In the genomic region with DNA sequence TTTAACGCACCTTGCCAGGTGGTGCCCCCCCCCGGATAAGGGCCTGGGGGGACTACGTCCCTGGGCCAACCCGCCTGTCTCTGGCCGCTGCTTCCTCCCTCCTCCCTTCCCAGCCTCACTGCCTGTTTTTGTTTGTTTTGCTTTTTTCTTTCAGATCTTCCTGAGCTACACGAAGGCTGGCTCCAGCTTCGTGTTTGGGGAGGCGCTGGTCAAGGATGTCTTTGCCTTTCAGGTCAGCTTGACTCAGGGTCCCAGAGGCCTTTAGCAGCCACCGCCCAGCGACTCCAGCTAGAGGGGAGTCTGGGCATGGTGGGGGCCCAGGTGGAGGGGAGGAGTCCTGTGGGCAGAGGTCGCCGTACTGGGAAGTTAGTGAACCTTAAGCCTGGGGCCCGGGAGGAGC, we compare ENCODE assay signal across 25 cellular contexts. TPM values are rescaled to one million over a fixed set of nuclear protein-coding genes. Genes with fewer than 3 reads are reported as not detected.
DNase-seq lines count a peak whose midpoint lies in the region; ATAC-seq, FAIRE-seq and TF ChIP-seq lines count a peak whose summit lies in the region.
"Had no signal": no experiment of that assay in that cellular context is flagged by ENCODE, and none has a peak within 500 bp of the region (broad histone marks: within the 10 kb centered on the region; RNA-seq: fewer than 3 reads in every experiment).

No MANE protein-coding gene starts in this region.

- WGBS in K562 (ENCODE audit: insufficient coverage, low coverage, missing lambda C conversion rate): 45% methylated on average over 12 of the region's 13 CpGs
- 52% methylated on average over 13 of the region's 13 CpGs for WGBS in prostate gland

- no peaks in the 10 kb centered on the region for H4K20me1 ChIP-seq in BLaER1
- no peaks in the 10 kb centered on the region for H4K20me1 ChIP-seq in K562 (replicated peaks; ENCODE audit: control insufficient read depth, insufficient read depth, low read length)
- H4K20me1 ChIP-seq in osteoblast (ENCODE audit: insufficient read depth, low read length): no peaks in the 10 kb centered on the region

- FAIRE-seq in K562 (lab: Jason Lieb, UNC) (no peak), H54 (lab: Jason Lieb, UNC) (no peak)

- H3K79me2 ChIP-seq in K562 (ENCODE audit: control insufficient read depth, insufficient read depth, low read length) (no peaks in the 10 kb centered on the region), osteoblast (ENCODE audit: insufficient read depth, low read length) (no peaks in the 10 kb centered on the region)

- TF ChIP-seq EP300 in K562 (IDR thresholded peaks at IDR 0.05; ENCODE audit: low read length): no peak

- peaks cover 2% of the 10 kb centered on the region for H3K9me1 ChIP-seq in K562 (ENCODE audit: control insufficient read depth, insufficient read depth, low read length)

- peaks cover 40% of the 10 kb centered on the region for H3K4me1 ChIP-seq in BLaER1
- H3K4me1 ChIP-seq in HEK293 (ENCODE audit: control insufficient read depth, insufficient read depth, low read length): peaks cover 8% of the 10 kb centered on the region
- peaks cover 22 to 27% of the 10 kb centered on the region in 2 experiments; a peak in 4 of 5 replicates for H3K4me1 ChIP-seq in K562 (replicated peaks in 1 of 2; ENCODE audit: control insufficient read depth in 2 of 2, insufficient read depth in 2 of 2, low read length in 2 of 2)
- peaks cover 22% of the 10 kb centered on the region for H3K4me1 ChIP-seq in osteoblast (ENCODE audit: insufficient read depth, low read length)
- H3K4me1 ChIP-seq in prostate gland (replicated peaks): no peaks in the 10 kb centered on the region

- TF ChIP-seq POLR2A in K562 (conservative IDR thresholded peaks at IDR 0.05) (no peak), prostate gland (IDR thresholded peaks at IDR 0.05) (no peak), H54 (IDR thresholded peaks at IDR 0.05; ENCODE audit: low read depth, low read length) (no peak)

- peak overlapping the region; percentile 61 for H2AFZ ChIP-seq in K562 (ENCODE audit: low read depth, low read length)
- H2AFZ ChIP-seq in osteoblast (ENCODE audit: low read length): peak overlapping the region; percentile 41

- CTCF ChIA-PET in HEK293 (lab: Yijun Ruan, JAX) (interaction anchor here (0.6 to 1.2 kb wide), 9 partner anchors 8 to 429 kb away, joined by 3 to 5 read pairs (median 3); no protein-coding TSS in a partner anchor), K562 (lab: Yijun Ruan, JAX; ENCODE audit: low intra/inter-chr PET ratio) (no interaction called here)

- POLR2A ChIA-PET in HEK293 (lab: Yijun Ruan, JAX): interaction anchor here (0.5 kb wide), 1 partner anchor 96 kb away, joined by 3 read pairs; no protein-coding TSS in a partner anchor
- POLR2A ChIA-PET in K562 (lab: Yijun Ruan, JAX): interaction anchor here (0.6 to 0.8 kb wide), 3 partner anchors 10 to 677 kb away, joined by 3 to 4 read pairs (median 3); no protein-coding TSS in a partner anchor

- H3K27me3 ChIP-seq in BLaER1 (no peaks in the 10 kb centered on the region), K562 (ENCODE audit: control insufficient read depth in 2 of 2, insufficient read depth in 2 of 2, low read length in 2 of 2) (no peaks in the 10 kb centered on the region), osteoblast (ENCODE audit: insufficient read depth, low read length) (no peaks in the 10 kb centered on the region), prostate gland (replicated peaks; ENCODE audit: insufficient read depth) (no peaks in the 10 kb centered on the region)
- H3K27me3 ChIP-seq: body of pancreas, dorsolateral prefrontal cortex, gastrocnemius medialis, thyroid gland had no signal

- no peak overlapping the region for H3K4me2 ChIP-seq in BLaER1
- H3K4me2 ChIP-seq in K562 (ENCODE audit: insufficient read depth, low read length): no peak overlapping the region
- H3K4me2 ChIP-seq in osteoblast (ENCODE audit: insufficient read depth, low read length): no peak overlapping the region

- TF ChIP-seq CTCF in HEK293 (tag by site-specific recombination; IDR thresholded peaks at IDR 0.05): no peak
- no peak for TF ChIP-seq CTCF in K562 (IDR thresholded peaks at IDR 0.05 in 2 of 3, conservative IDR thresholded peaks at IDR 0.05 in 1 of 3; ENCODE audit: insufficient read depth in 2 of 3, low read depth in 1 of 3, low read length in 3 of 3)
- TF ChIP-seq CTCF in osteoblast (IDR thresholded peaks at IDR 0.05; ENCODE audit: extremely low read depth, low read depth, low read length): no peak
- no peak for TF ChIP-seq CTCF in prostate gland (IDR thresholded peaks at IDR 0.05)

- in situ Hi-C loops in K562 (cut with MboI): no loop called here

- H3K9ac ChIP-seq in BLaER1 (no peak overlapping the region), K562 (ENCODE audit: insufficient read depth in 1 of 2, low read depth in 2 of 2, low read length in 2 of 2) (peak overlapping the region in 1 of 2 experiments; percentile 68; a peak in 1 of 4 replicates)

- ATAC-seq in K562: no peak
- ATAC-seq: body of pancreas; gastrocnemius medialis; left colon; stimulated activated naive CD8-positive, alpha-beta T cell treated with anti-CD3 and anti-CD28 coated beads, Interleukin-15, Interleukin-2, amounts not matched to agents 100 U/mL and 50 U/mL, for 24 hours had no signal

- H3K27ac ChIP-seq in BLaER1 (0 out of 2 replicates have a peak overlapping the region, but pooled peaks have one; percentile 26), HEK293 (ENCODE audit: extremely low read depth, low read depth, low read length) (no peak overlapping the region), K562 (ENCODE audit: extremely low read depth, low read depth, low read length) (no peak overlapping the region), osteoblast (ENCODE audit: low read depth, low read length) (no peak overlapping the region), prostate gland (no peak overlapping the region)
- H3K27ac ChIP-seq: gastrocnemius medialis, thyroid gland had no signal

- H3K4me3 ChIP-seq in BLaER1 (no peak overlapping the region), HEK293 (ENCODE audit: low read depth, low read length) (no peak overlapping the region), K562 (no peak overlapping the region), osteoblast (ENCODE audit: insufficient read depth, low read length) (no peak overlapping the region), prostate gland (no peak overlapping the region)
- H3K4me3 ChIP-seq: body of pancreas, dorsolateral prefrontal cortex, gastrocnemius medialis, thyroid gland had no signal

- H3K36me3 ChIP-seq in BLaER1: no peaks in the 10 kb centered on the region
- no peaks in the 10 kb centered on the region for H3K36me3 ChIP-seq in HEK293 (ENCODE audit: control insufficient read depth in 2 of 2, insufficient read depth in 1 of 2, low read length in 2 of 2)
- H3K36me3 ChIP-seq in K562 (ENCODE audit: control insufficient read depth, insufficient read depth, low read length): no peaks in the 10 kb centered on the region
- H3K36me3 ChIP-seq in osteoblast (ENCODE audit: insufficient read depth, low read length): no peaks in the 10 kb centered on the region
- no peaks in the 10 kb centered on the region for H3K36me3 ChIP-seq in prostate gland
- H3K36me3 ChIP-seq: gastrocnemius medialis, thyroid gland had no signal

- no peak for TF ChIP-seq RAD21 in K562 (CRISPR knock-in tag; conservative IDR thresholded peaks at IDR 0.05 in 1 of 2, IDR thresholded peaks at IDR 0.05 in 1 of 2)

- intact Hi-C loops in K562 (cut with micrococcal nuclease): no loop called here
- intact Hi-C loops in prostate gland (cut with DNase I): no loop called here

- H3K9me3 ChIP-seq in BLaER1: no peaks in the 10 kb centered on the region
- H3K9me3 ChIP-seq in HEK293 (ENCODE audit: control insufficient read depth, insufficient read depth, low read depth, low read length): no peaks in the 10 kb centered on the region
- H3K9me3 ChIP-seq in K562 (replicated peaks; ENCODE audit: control insufficient read depth, insufficient read depth, low read depth, low read length): no peaks in the 10 kb centered on the region
- H3K9me3 ChIP-seq in osteoblast (ENCODE audit: low read depth, low read length): no peaks in the 10 kb centered on the region
- H3K9me3 ChIP-seq in prostate gland: no peaks in the 10 kb centered on the region
- H3K9me3 ChIP-seq: body of pancreas, gastrocnemius medialis, thyroid gland had no signal

- BruUV-seq in K562 (replicated peaks; lab: Mats Ljungman, UMichigan): no TSS peak

- DNase-seq in K562 (ENCODE audit: extremely low read depth in 1 of 4, low spot score in 3 of 4): no peak
- DNase-seq in osteoblast (ENCODE audit: insufficient read length, low spot score, missing footprints): no peak
- no peak for DNase-seq in prostate gland (ENCODE audit: low spot score)
- no peak for DNase-seq in activated CD4-positive, alpha-beta T cell treated with anti-CD3 and anti-CD28 coated beads for 1 hour
- DNase-seq in H54 (ENCODE audit: insufficient read length, low spot score): no peak
- no peak for DNase-seq in glomerular visceral epithelial cell (ENCODE audit: extremely low spot score)
- DNase-seq: activated CD4-positive, alpha-beta T cell treated with anti-CD3 and anti-CD28 coated beads for 48 hours; activated gamma-delta T cell treated with Interleukin-2 at 50 U/mL for 16 hours; activated T-cell treated with anti-CD3 and anti-CD28 coated beads, Interleukin-2, amount 50 U/mL, for 1 hour; body of pancreas; cerebellar nuclear complex; DND-41; dorsolateral prefrontal cortex; gastrocnemius medialis; hippocampal formation; left colon; NCI-H1694 treated with DMSO at 0.1 percent for 48 hours; NCI-H526; stimulated activated naive CD8-positive, alpha-beta T cell treated with anti-CD3 and anti-CD28 coated beads, Interleukin-15, Interleukin-2, amounts not matched to agents 100 U/mL and 50 U/mL, for 24 hours had no signal

RNA-seq across cellular contexts. Expression of gene SLC28A1, which starts 24.1 kb away (rescaled TPM):
- total RNA-seq in K562 (2011; cell fraction: chromatin; rRNA removed; ENCODE audit: low replicate concordance): 0.14 TPM in 1 of 2 replicates, not detected in the other
- total RNA-seq in K562 (2011; cell fraction: nucleolus; rRNA removed): 0.26 TPM in 1 of 2 replicates, not detected in the other
- total RNA-seq in K562 (2011; cell fraction: nucleoplasm; rRNA removed): 0.15 TPM in 1 of 2 replicates, not detected in the other
- not detected in 2 replicates for total RNA-seq in K562 (2014; rRNA removed)
- not detected in 2 replicates for total RNA-seq in K562 (2014; rRNA removed; fragmentation: Illumina TruSeq; extraction: Trizol)
- total RNA-seq in K562 (2015; rRNA removed; fragmentation: Illumina TruSeq; extraction: Trizol): not detected in 2 replicates
- total RNA-seq in K562 (2021): not detected in 2 replicates
- polyA plus RNA-seq in K562 (2011; rRNA removed): not detected in 2 replicates
- polyA plus RNA-seq in K562 (2011; cell fraction: cytosol; rRNA removed): 0.06 TPM in 1 of 2 replicates, not detected in the other
- polyA plus RNA-seq in K562 (2011; cell fraction: nucleus; rRNA removed): 0.06 TPM in 1 of 2 replicates, not detected in the other
- not detected in 2 replicates for polyA plus RNA-seq in K562 (2012)
- not detected in 2 replicates for polyA plus RNA-seq in K562 (2014; fragmentation: Illumina TruSeq; extraction: Trizol)
- polyA plus RNA-seq in K562 (2014; fragmentation: Nextera tagmentation; extraction: Ambion mirVana): under 1 TPM in 1 of 2 experiments, not detected in 1; 0.04 TPM
- polyA plus RNA-seq in K562 (2014; rRNA removed): not detected in 2 replicates
- not detected in 2 replicates for polyA minus RNA-seq in K562 (2011; rRNA and poly(A)+ RNA removed)
- polyA minus RNA-seq in K562 (2011; cell fraction: cytosol; rRNA and poly(A)+ RNA removed): not detected in 2 replicates
- not detected in 2 replicates for polyA minus RNA-seq in K562 (2011; cell fraction: nucleus; rRNA and poly(A)+ RNA removed)
- not detected in 2 replicates for total RNA-seq in osteoblast
- not detected for total RNA-seq in prostate gland
- total RNA-seq: activated CD8-positive, alpha-beta memory T cell treated with anti-CD3 and anti-CD28 coated beads for 36 hours; left colon; RPMI7951; SK-MEL-5; thyroid gland had no signal
